33 cellular contexts compared by ENCODE assay signal in the genomic region with DNA sequence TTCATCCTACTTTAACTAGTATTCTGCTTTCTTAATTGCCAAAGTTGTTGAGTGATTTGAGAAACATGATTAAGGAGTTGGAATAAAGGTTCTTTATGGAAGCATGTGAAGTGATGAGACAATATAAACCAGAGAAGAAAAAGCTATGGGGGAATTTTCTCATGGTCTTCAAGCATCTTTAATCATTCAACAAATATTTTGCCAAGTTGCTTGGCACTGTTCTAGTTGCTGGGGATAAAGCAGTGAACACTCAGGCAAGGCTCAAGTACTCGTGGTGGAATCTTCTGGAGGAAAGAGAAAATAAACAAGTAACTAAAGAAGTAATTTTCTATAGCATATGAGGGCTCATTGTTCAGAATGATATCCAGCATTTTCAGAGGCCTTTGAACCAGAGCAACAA. TPM values are rescaled to one million over a fixed set of nuclear protein-coding genes. Genes with fewer than 3 reads are reported as not detected.
DNase-seq lines count a peak whose midpoint lies in the region; ATAC-seq and TF ChIP-seq lines count a peak whose summit lies in the region.
"Had no signal": no experiment of that assay in that cellular context is flagged by ENCODE, and none has a peak within 500 bp of the region (broad histone marks: within the 10 kb centered on the region; RNA-seq: fewer than 3 reads in every experiment).

No MANE protein-coding gene starts in this region.

- no TSS peak for BruUV-seq in IMR-90 (replicated peaks; lab: Mats Ljungman, UMichigan)

- peak overlapping the region; percentile 2; the same call in 1 of the 2 replicates for H3K4me2 ChIP-seq in IMR-90 (ENCODE audit: low read depth, low read length)
- H3K4me2 ChIP-seq: neural progenitor cell had no signal

- H3K36me3 ChIP-seq in IMR-90 (ENCODE audit: control insufficient read depth, insufficient read depth, low read length), result no peaks in the 10 kb centered on the region
- H3K36me3 ChIP-seq: MG63, neural progenitor cell, right lobe of liver, suprapubic skin, upper lobe of right lung had no signal

- TF ChIP-seq POLR2A in IMR-90 (IDR thresholded peaks at IDR 0.05; ENCODE audit: low read depth, low read length), result no peak

- H3K14ac ChIP-seq in IMR-90 (replicated peaks; ENCODE audit: low read depth, low read length), result peak overlapping the region; percentile 14; the same call in 1 of the 2 replicates

- H3K27ac ChIP-seq in IMR-90 (ENCODE audit: insufficient read depth, low read length), result no peak overlapping the region
- H3K27ac ChIP-seq: dorsolateral prefrontal cortex, neural progenitor cell, right lobe of liver, suprapubic skin, upper lobe of right lung had no signal

- no peaks in the 10 kb centered on the region for H3K9me3 Mint-ChIP-seq in chondrocyte (ENCODE audit: low read depth)
- H3K9me3 Mint-ChIP-seq: activated CD4-positive, alpha-beta memory T cell treated with anti-CD3 and anti-CD28 coated beads, Interleukin-2, amount 10 ng/mL, durations not matched to agents 7 days and 5 days; activated T-helper 17 cell treated with anti-CD3 and anti-CD28 coated beads, Interleukin-2, amount 50 U/mL, for 72 hours; CD8-positive, alpha-beta memory T cell; immature natural killer cell; neural progenitor cell had no signal

- H2BK15ac ChIP-seq in IMR-90 (ENCODE audit: low read depth, low read length), result no peak overlapping the region; the same call in 2 of the 3 replicates

- H3K18ac ChIP-seq in IMR-90 (ENCODE audit: low read depth, low read length), result no peak overlapping the region

- H2AK9ac ChIP-seq in IMR-90 (replicated peaks; ENCODE audit: low read depth, low read length, poor library complexity), result no peak overlapping the region

- no peak overlapping the region for H2AFZ ChIP-seq in IMR-90 (replicated peaks; ENCODE audit: low read length, poor library complexity)
- H2AFZ ChIP-seq: neural progenitor cell had no signal

- no peak overlapping the region for H2AK5ac ChIP-seq in IMR-90 (ENCODE audit: low read depth, low read length)

- H3K9me1 ChIP-seq in IMR-90 (ENCODE audit: insufficient read depth, low read length), result peaks cover 5% of the 10 kb centered on the region

- CTCF ChIA-PET in IMR-90 (lab: Yijun Ruan, JAX), result no interaction called here

- dilution Hi-C loops in IMR-90 (cut with HindIII; ENCODE audit: low sequenced_read_pairs, unreplicated experiment), result no loop called here

- peak overlapping the region; percentile 53; the same call in 1 of the 2 replicates for H2BK20ac ChIP-seq in IMR-90 (ENCODE audit: low read depth, low read length)

- no peak overlapping the region for H3K4me3 Mint-ChIP-seq in chondrocyte (ENCODE audit: unreplicated experiment)
- H3K4me3 Mint-ChIP-seq: activated CD4-positive, alpha-beta memory T cell treated with anti-CD3 and anti-CD28 coated beads, Interleukin-2, amount 10 ng/mL, durations not matched to agents 7 days and 5 days; activated T-helper 17 cell treated with anti-CD3 and anti-CD28 coated beads, Interleukin-2, amount 50 U/mL, for 72 hours; CD8-positive, alpha-beta memory T cell; immature natural killer cell; neural progenitor cell had no signal

- DNase-seq in GM04503 (ENCODE audit: low read depth) (peak; percentile 61), IMR-90 (peak; percentile 49), chondrocyte (ENCODE audit: low spot score) (no peak), NCI-H1417 treated with DMSO at 0.1 percent for 48 hours (lab: John Stamatoyannopoulos, UW) (no peak), cortex of kidney (lab: John Stamatoyannopoulos, UW) (no peak)
- DNase-seq: activated CD4-positive, alpha-beta memory T cell treated with anti-CD3 and anti-CD28 coated beads, Interleukin-2, amount 10 ng/mL, durations not matched to agents 7 days and 5 days; activated CD8-positive, alpha-beta memory T cell treated with anti-CD3 and anti-CD28 coated beads, Interleukin-2, amount 50 U/mL, for 48 hours; activated naive CD4-positive, alpha-beta T cell treated with anti-CD3 and anti-CD28 coated beads, Interleukin-2, amount 50 U/mL, for 16 hours; aorta; CD8-positive, alpha-beta memory T cell; central memory CD4-positive, alpha-beta T cell; dorsolateral prefrontal cortex; hypothalamus; immature natural killer cell; MG63; NCI-H1417; NCI-H2081; NCI-H226; NCI-H69; posterior cingulate gyrus; right lobe of liver; stimulated activated CD4-positive, alpha-beta T cell treated with anti-CD3 and anti-CD28 coated beads, Interleukin-15, amount 100 ng/mL, for 24 hours; stimulated activated naive CD4-positive, alpha-beta T cell; upper lobe of right lung had no signal

- POLR2A ChIA-PET in IMR-90 (lab: Charles Lee; ENCODE audit: unreplicated experiment), result no interaction called here

- H3K36me3 Mint-ChIP-seq in chondrocyte (ENCODE audit: low read depth), result no peaks in the 10 kb centered on the region
- H3K36me3 Mint-ChIP-seq: CD8-positive, alpha-beta memory T cell; immature natural killer cell; neural progenitor cell had no signal

- H4K5ac ChIP-seq in IMR-90 (ENCODE audit: low read depth, low read length), result no peak overlapping the region

- H4K91ac ChIP-seq in IMR-90 (ENCODE audit: insufficient read depth, low read depth, low read length), result 0 out of 2 replicates have a peak overlapping the region, but pooled peaks have one; percentile 13

- peak overlapping the region; percentile 69 for H2BK5ac ChIP-seq in IMR-90 (ENCODE audit: low read depth, low read length, poor library complexity, severe bottlenecking)

- H3K56ac ChIP-seq in IMR-90 (ENCODE audit: extremely low read depth, insufficient read depth, low read length), result no peak overlapping the region

- intact Hi-C loops in IMR-90 (cut with micrococcal nuclease), result no loop called here

- H2BK120ac ChIP-seq in IMR-90 (ENCODE audit: low read depth, low read length), result peak overlapping the region; percentile 58; the same call in 1 of the 2 replicates

- peaks cover 36% of the 10 kb centered on the region for H3K4me1 Mint-ChIP-seq in chondrocyte (ENCODE audit: low read depth)
- H3K4me1 Mint-ChIP-seq: activated CD4-positive, alpha-beta memory T cell treated with anti-CD3 and anti-CD28 coated beads, Interleukin-2, amount 10 ng/mL, durations not matched to agents 7 days and 5 days; activated T-helper 17 cell treated with anti-CD3 and anti-CD28 coated beads, Interleukin-2, amount 50 U/mL, for 72 hours; CD8-positive, alpha-beta memory T cell; immature natural killer cell had no signal

- no peaks in the 10 kb centered on the region for H3K27me3 Mint-ChIP-seq in chondrocyte (ENCODE audit: low read depth)
- H3K27me3 Mint-ChIP-seq: activated CD4-positive, alpha-beta memory T cell treated with anti-CD3 and anti-CD28 coated beads, Interleukin-2, amount 10 ng/mL, durations not matched to agents 7 days and 5 days; activated T-helper 17 cell treated with anti-CD3 and anti-CD28 coated beads, Interleukin-2, amount 50 U/mL, for 72 hours; CD8-positive, alpha-beta memory T cell had no signal

- peak overlapping the region; percentile 41 for H3K27ac Mint-ChIP-seq in chondrocyte (ENCODE audit: unreplicated experiment)
- H3K27ac Mint-ChIP-seq: activated CD4-positive, alpha-beta memory T cell treated with anti-CD3 and anti-CD28 coated beads, Interleukin-2, amount 10 ng/mL, durations not matched to agents 7 days and 5 days; activated T-helper 17 cell treated with anti-CD3 and anti-CD28 coated beads, Interleukin-2, amount 50 U/mL, for 72 hours; immature natural killer cell; neural progenitor cell had no signal

- H3K9me3 ChIP-seq in IMR-90 (ENCODE audit: control insufficient read depth, insufficient read depth, low read length), result no peaks in the 10 kb centered on the region
- H3K9me3 ChIP-seq: MG63, right lobe of liver, suprapubic skin, upper lobe of right lung had no signal

- in situ Hi-C loops in IMR-90 (cut with MboI; ENCODE audit: low sequenced_read_pairs), result no loop called here

- peaks cover 8% of the 10 kb centered on the region for H3K4me1 ChIP-seq in IMR-90 (ENCODE audit: control insufficient read depth, insufficient read depth, low read length)
- H3K4me1 ChIP-seq: neural progenitor cell, right lobe of liver, upper lobe of right lung had no signal

- no peak overlapping the region for H4K8ac ChIP-seq in IMR-90 (ENCODE audit: low read depth in 2 of 2, low read length in 2 of 2)

- WGBS in IMR-90 (ENCODE audit: extremely low coverage in 2 of 2, insufficient read length in 1 of 2), 2 experiments, result no CpG with 5 or more reads among the region's 1 CpG

- no peak overlapping the region for H3K9ac ChIP-seq in IMR-90 (ENCODE audit: low read depth, low read length)
- H3K9ac ChIP-seq: neural progenitor cell had no signal

- peaks cover 2 to 11% of the 10 kb centered on the region in 2 experiments; a peak in 1 of 4 replicates for H3K79me1 ChIP-seq in IMR-90 (ENCODE audit: low read depth in 1 of 2, low read length in 2 of 2)

- TF ChIP-seq RAD21 in IMR-90 (IDR thresholded peaks at IDR 0.05; ENCODE audit: low read length), result no peak

- no peak overlapping the region for H3K4me3 ChIP-seq in IMR-90 (ENCODE audit: insufficient read depth, low read depth, low read length)
- H3K4me3 ChIP-seq: dorsolateral prefrontal cortex, MG63, neural progenitor cell, right lobe of liver, suprapubic skin, upper lobe of right lung had no signal

- peak overlapping the region; percentile 36; the same call in 1 of the 2 replicates for H3K4ac ChIP-seq in IMR-90 (ENCODE audit: low read depth, low read length)

- H3K27me3 ChIP-seq in IMR-90 (ENCODE audit: control insufficient read depth, insufficient read depth, low read length), result no peaks in the 10 kb centered on the region
- H3K27me3 ChIP-seq: dorsolateral prefrontal cortex, MG63, neural progenitor cell, right lobe of liver, suprapubic skin, upper lobe of right lung had no signal

- TF ChIP-seq CTCF in IMR-90 (conservative IDR thresholded peaks at IDR 0.05; ENCODE audit: low read depth, low read length) (no peak), chondrocyte (IDR thresholded peaks at IDR 0.05) (no peak)

- ATAC-seq in IMR-90 (ENCODE audit: low read depth) (peak; percentile 48), HG03342 (IDR thresholded peaks at IDR 0.05; ENCODE audit: unreplicated experiment) (no peak), GM21360 (IDR thresholded peaks at IDR 0.05; ENCODE audit: unreplicated experiment) (no peak)
- ATAC-seq: activated CD4-positive, CD25-positive, alpha-beta regulatory T cell treated with anti-CD3 and anti-CD28 coated beads, Interleukin-2, amount 50 U/mL, for 24 hours; activated T-helper 17 cell treated with anti-CD3 and anti-CD28 coated beads, Interleukin-2, amount 50 U/mL, for 72 hours had no signal

- H4K20me1 ChIP-seq in IMR-90 (ENCODE audit: insufficient read depth, low read length), result no peaks in the 10 kb centered on the region

- 0 out of 2 replicates have a peak overlapping the region, but pooled peaks have one; percentile 7 for H3K23ac ChIP-seq in IMR-90 (ENCODE audit: low read depth, low read length)

RNA-seq across cellular contexts. Expression of gene PIWIL4, which starts 9.2 kb away (rescaled TPM):
- total RNA-seq in IMR-90 (2012; rRNA removed), result 0.56 and 0.72 TPM in 2 replicates
- 1.1 and 1.3 TPM in 2 replicates for polyA plus RNA-seq in IMR-90 (2012; rRNA removed)
- polyA plus RNA-seq in IMR-90 (2012; cell fraction: cytosol; rRNA removed), result 0.47 and 0.54 TPM in 2 replicates
- 1.4 and 6.3 TPM in 2 replicates for polyA plus RNA-seq in IMR-90 (2012; cell fraction: nucleus; rRNA removed; ENCODE audit: low replicate concordance)
- 2.4 to 2.6 TPM (median 2.5 TPM) in 3 replicates for total RNA-seq in chondrocyte
- total RNA-seq: G401 had no signal

RNA-seq across cellular contexts. Expression of gene FUT4, which starts 14.3 kb away (rescaled TPM):
- total RNA-seq in IMR-90 (2012; rRNA removed) (2.2 and 3.1 TPM in 2 replicates), chondrocyte (4.6 to 8.6 TPM (median 7.7 TPM) in 3 replicates)
- polyA plus RNA-seq in IMR-90 (2012; rRNA removed), result 2.4 TPM in 2 replicates
- 1.4 and 2.3 TPM in 2 replicates for polyA plus RNA-seq in IMR-90 (2012; cell fraction: cytosol; rRNA removed)
- 1.7 and 1.9 TPM in 2 replicates for polyA plus RNA-seq in IMR-90 (2012; cell fraction: nucleus; rRNA removed; ENCODE audit: low replicate concordance)
- total RNA-seq: G401 had no signal

RNA-seq across cellular contexts. Expression of gene C11orf97, which starts 45.7 kb away (rescaled TPM):
- total RNA-seq in IMR-90 (2012; rRNA removed), result not detected in 2 replicates
- polyA plus RNA-seq in IMR-90 (2012; rRNA removed), result not detected in 2 replicates
- not detected in 2 replicates for polyA plus RNA-seq in IMR-90 (2012; cell fraction: cytosol; rRNA removed)
- not detected in 2 replicates for polyA plus RNA-seq in IMR-90 (2012; cell fraction: nucleus; rRNA removed; ENCODE audit: low replicate concordance)
- not detected in 3 replicates for total RNA-seq in chondrocyte
- total RNA-seq: activated CD4-positive, alpha-beta memory T cell treated with anti-CD3 and anti-CD28 coated beads, Interleukin-2, amount 10 ng/mL, durations not matched to agents 7 days and 5 days; activated T-helper 17 cell treated with anti-CD3 and anti-CD28 coated beads, Interleukin-2, amount 50 U/mL, for 72 hours; aorta; CD8-positive, alpha-beta memory T cell; G401; SK-MEL-5; suprapubic skin; T-helper 1 cell treated with Interleukin-12 subunit alpha and Interleukin-12 subunit beta and Interleukin-4 antibody, amounts not matched to agents 30 ng/mL and 1 ng/mL, for 36 hours; upper lobe of right lung had no signal
- polyA plus RNA-seq: aorta; CD8-positive, alpha-beta memory T cell; immature natural killer cell had no signal

Comparison
In these comparisons a context has a peak if more than half of its experiments do, and no peak if none do; other contexts are left out.
1. DNase-seq: peak in GM04503 (single experiment) and IMR-90 (single experiment); none in chondrocyte (single experiment), NCI-H1417 treated with DMSO at 0.1 percent for 48 hours (single experiment) and cortex of kidney (single experiment).